ENCODE assay signal across 26 cellular contexts in genomic region chr12:27864521-27864920, GRCh38.
DNase-seq lines count a peak whose midpoint lies in the region; ATAC-seq and TF ChIP-seq lines count a peak whose summit lies in the region.
"Had no signal": no experiment of that assay in that cellular context is flagged by ENCODE, and none has a peak within 500 bp of the region (broad histone marks: within the 10 kb centered on the region; RNA-seq: fewer than 3 reads in every experiment).

No MANE protein-coding gene starts in this region.

- H3K4me3 ChIP-seq in ACC112 (ENCODE audit: low read depth, low read length) (no peak overlapping the region), SU-DHL-6 (ENCODE audit: insufficient read depth, low read length, poor library complexity, severe bottlenecking) (no peak overlapping the region)
- H3K4me3 ChIP-seq: heart right ventricle, PC-9, right lobe of liver, suprapubic skin had no signal

- H3K27me3 ChIP-seq in ACC112 (ENCODE audit: insufficient read depth, low read length) (no peaks in the 10 kb centered on the region), SU-DHL-6 (ENCODE audit: low read length) (no peaks in the 10 kb centered on the region)
- H3K27me3 ChIP-seq: heart right ventricle, right lobe of liver, suprapubic skin had no signal

- peaks cover 18% of the 10 kb centered on the region for H3F3A ChIP-seq in SU-DHL-6 (ENCODE audit: insufficient read depth)

- DNase-seq in ELR (ENCODE audit: low read depth) = peak; percentile 61
- peak; percentile 59 for DNase-seq in iris pigment epithelial cell (ENCODE audit: low read depth)
- no peak for DNase-seq in GM10266 (ENCODE audit: extremely low spot score)
- DNase-seq: activated CD4-positive, alpha-beta T cell treated with anti-CD3 and anti-CD28 coated beads, Interleukin-2, amount 10 ng/mL, durations not matched to agents 7 days and 5 days; activated CD8-positive, alpha-beta memory T cell treated with anti-CD3 and anti-CD28 coated beads, Interleukin-2, amount 50 U/mL, for 4 hours; anterior cingulate cortex; CD4-positive, alpha-beta memory T cell; DMS153; foreskin fibroblast; heart right ventricle; NCI-H1092; NCI-H2029; NCI-H226; NCI-H82; PC-9; right lobe of liver; SHP77; T-cell had no signal

- no peak for TF ChIP-seq CTCF in SU-DHL-6 (IDR thresholded peaks at IDR 0.05; ENCODE audit: insufficient read depth, low read length, poor library complexity, severe bottlenecking)
- no peak for TF ChIP-seq CTCF in GM10266 (IDR thresholded peaks at IDR 0.05; ENCODE audit: control insufficient read depth, insufficient read depth, low read depth, missing control alignments)

- H3K9me3 ChIP-seq in SU-DHL-6 (ENCODE audit: insufficient read depth, low read length) = no peaks in the 10 kb centered on the region
- H3K9me3 ChIP-seq: heart right ventricle, right lobe of liver, suprapubic skin had no signal

- H3K9me2 ChIP-seq in SU-DHL-6 (replicated peaks; ENCODE audit: insufficient read depth, low read length) = no peaks in the 10 kb centered on the region

- H4K20me1 ChIP-seq in SU-DHL-6 (ENCODE audit: low read depth, low read length) = no peaks in the 10 kb centered on the region

- H3K4me1 ChIP-seq in ACC112 (ENCODE audit: control insufficient read depth, insufficient read depth, low read length, unreplicated experiment) = peaks cover 35% of the 10 kb centered on the region
- H3K4me1 ChIP-seq: right lobe of liver had no signal

- ATAC-seq in GM19455 (IDR thresholded peaks at IDR 0.05; ENCODE audit: unreplicated experiment) = no peak
- no peak for ATAC-seq in GM21576 (IDR thresholded peaks at IDR 0.05; ENCODE audit: unreplicated experiment)
- ATAC-seq: HCT116, heart right ventricle, left lobe of liver, right lobe of liver had no signal

- no peaks in the 10 kb centered on the region for H3K79me2 ChIP-seq in ACC112 (ENCODE audit: control insufficient read depth, insufficient read depth, low read length, unreplicated experiment)
- H3K79me2 ChIP-seq in SU-DHL-6 (ENCODE audit: insufficient read depth, low read length) = no peaks in the 10 kb centered on the region; the same call in 1 of the 2 replicates

- H3K4me2 ChIP-seq in SU-DHL-6 (ENCODE audit: low read depth, low read length, poor library complexity, severe bottlenecking) = no peak overlapping the region
- H3K4me2 ChIP-seq: KMS-11, PC-9 had no signal

- H3K9ac ChIP-seq in SU-DHL-6 (ENCODE audit: low read length) = no peak overlapping the region
- H3K9ac ChIP-seq: KMS-11 had no signal

- H3K36me3 ChIP-seq in ACC112 (ENCODE audit: insufficient read depth, low read length) (no peaks in the 10 kb centered on the region), SU-DHL-6 (ENCODE audit: low read length) (peaks cover 9% of the 10 kb centered on the region; the same call in 1 of the 2 replicates)
- H3K36me3 ChIP-seq: heart right ventricle, right lobe of liver, suprapubic skin had no signal

- H2AFZ ChIP-seq in ACC112 (ENCODE audit: low read length, unreplicated experiment) = no peak overlapping the region
- no peak overlapping the region for H2AFZ ChIP-seq in SU-DHL-6 (ENCODE audit: low read depth, low read length, severe bottlenecking)
- H2AFZ ChIP-seq: PC-9 had no signal

- H3K27ac ChIP-seq in ACC112 (ENCODE audit: low read depth, low read length) (peak overlapping the region; percentile 62), SU-DHL-6 (ENCODE audit: low read depth, low read length) (peak overlapping the region; percentile 22; the same call in 1 of the 2 replicates)
- H3K27ac ChIP-seq: heart right ventricle, KMS-11, PC-9, right lobe of liver had no signal
